In genomic region chr5:160439205-160439600, GRCh38 we compare ENCODE assay signal across 8 cellular contexts. TPM values are rescaled to one million over a fixed set of nuclear protein-coding genes. Genes with fewer than 3 reads are reported as not detected.
DNase-seq lines count a peak whose midpoint lies in the region; ATAC-seq lines count a peak whose summit lies in the region.

No MANE protein-coding gene starts in this region.

- no peaks in the 10 kb centered on the region for H3K9me3 Mint-ChIP-seq in activated CD4-positive, alpha-beta memory T cell treated with anti-CD3 and anti-CD28 coated beads, Interleukin-2, amount 10 ng/mL, durations not matched to agents 7 days and 5 days

- DNase-seq in CD1c-positive myeloid dendritic cell (ENCODE audit: extremely low spot score): peak; percentile 89
- peak; percentile 54 for DNase-seq in NCI-H774 (lab: John Stamatoyannopoulos, UW)
- DNase-seq in activated CD4-positive, alpha-beta memory T cell treated with anti-CD3 and anti-CD28 coated beads, Interleukin-2, amount 10 ng/mL, durations not matched to agents 7 days and 5 days: peak; percentile 89
- DNase-seq in effector CD8-positive, alpha-beta T cell (lab: John Stamatoyannopoulos, UW): peak; percentile 80
- peak; percentile 92 for DNase-seq in medulla oblongata (ENCODE audit: extremely low spot score)
- DNase-seq in stimulated activated CD8-positive, alpha-beta memory T cell treated with anti-CD3 and anti-CD28 coated beads, Interleukin-12 subunit alpha, Interleukin-12 subunit beta, amount 100 ng/mL, for 1 hour (ENCODE audit: low read depth): peak; percentile 87

- H3K36me3 Mint-ChIP-seq in activated CD4-positive, alpha-beta memory T cell treated with anti-CD3 and anti-CD28 coated beads, Interleukin-2, amount 10 ng/mL, durations not matched to agents 7 days and 5 days (ENCODE audit: low read depth): peaks cover 4% of the 10 kb centered on the region

- H3K27ac Mint-ChIP-seq in activated CD4-positive, alpha-beta memory T cell treated with anti-CD3 and anti-CD28 coated beads, Interleukin-2, amount 10 ng/mL, durations not matched to agents 7 days and 5 days: peak overlapping the region; percentile 83

- POLR2A ChIA-PET in activated CD4-positive, alpha-beta memory T cell treated with anti-CD3 and anti-CD28 coated beads, Interleukin-2, amount 10 ng/mL, durations not matched to agents 7 days and 5 days (lab: Charles Lee): interaction anchor here (1.0 to 6.6 kb wide), 12 partner anchors 15 to 68 kb away, joined by 3 to 73 read pairs (median 8); partner anchors contain the start of genes PTTG1 and SLU7

- CTCF ChIA-PET in activated CD4-positive, alpha-beta memory T cell treated with anti-CD3 and anti-CD28 coated beads, Interleukin-2, amount 10 ng/mL, durations not matched to agents 7 days and 5 days (lab: Charles Lee): interaction anchor here (0.6 to 7.6 kb wide), 35 partner anchors 9 to 666 kb away, joined by 3 to 185 read pairs (median 5); partner anchors contain the start of genes PTTG1 and SLU7

- ATAC-seq in GM19395 (IDR thresholded peaks at IDR 0.05; ENCODE audit: unreplicated experiment): peak; percentile 70
- ATAC-seq in HG03520 (IDR thresholded peaks at IDR 0.05; ENCODE audit: unreplicated experiment): peak; percentile 59

- peak overlapping the region; percentile 81 for H3K4me3 Mint-ChIP-seq in activated CD4-positive, alpha-beta memory T cell treated with anti-CD3 and anti-CD28 coated beads, Interleukin-2, amount 10 ng/mL, durations not matched to agents 7 days and 5 days

- H3K4me1 Mint-ChIP-seq in activated CD4-positive, alpha-beta memory T cell treated with anti-CD3 and anti-CD28 coated beads, Interleukin-2, amount 10 ng/mL, durations not matched to agents 7 days and 5 days: peaks cover 36% of the 10 kb centered on the region

- H3K27me3 Mint-ChIP-seq in activated CD4-positive, alpha-beta memory T cell treated with anti-CD3 and anti-CD28 coated beads, Interleukin-2, amount 10 ng/mL, durations not matched to agents 7 days and 5 days: peaks cover 10% of the 10 kb centered on the region

RNA-seq across cellular contexts. Expression of gene PTTG1, which starts 17.5 kb away (rescaled TPM):
- total RNA-seq in activated CD4-positive, alpha-beta memory T cell treated with anti-CD3 and anti-CD28 coated beads, Interleukin-2, amount 10 ng/mL, durations not matched to agents 7 days and 5 days: 100 to 1,000 TPM; 223 to 226 TPM

RNA-seq across cellular contexts. Expression of gene SLU7, which starts 20.3 kb away (rescaled TPM):
- 10 to 100 TPM; 65.5 to 72.7 TPM for total RNA-seq in activated CD4-positive, alpha-beta memory T cell treated with anti-CD3 and anti-CD28 coated beads, Interleukin-2, amount 10 ng/mL, durations not matched to agents 7 days and 5 days

RNA-seq across cellular contexts. Expression of gene FAM200C, which starts 39.3 kb away (rescaled TPM):
- total RNA-seq in activated CD4-positive, alpha-beta memory T cell treated with anti-CD3 and anti-CD28 coated beads, Interleukin-2, amount 10 ng/mL, durations not matched to agents 7 days and 5 days: 1 to 10 TPM in 1 of 2 experiments, under 1 TPM in 1; 0.95 to 1.0 TPM

Comparison
In these comparisons a context has a peak if more than half of its experiments do, and no peak if none do; other contexts are left out.
1. Peak in every context shown above with its lines: DNase-seq and ATAC-seq.